ENCODE assay signal across 10 cellular contexts in genomic region chr19:15381864-15382263, GRCh38. TPM values are rescaled to one million over a fixed set of nuclear protein-coding genes. Genes with fewer than 3 reads are reported as not detected.
DNase-seq lines count a peak whose midpoint lies in the region; ATAC-seq and TF ChIP-seq lines count a peak whose summit lies in the region.
"Had no signal": no experiment of that assay in that cellular context is flagged by ENCODE, and none has a peak within 500 bp of the region (broad histone marks: within the 10 kb centered on the region; RNA-seq: fewer than 3 reads in every experiment).

No MANE protein-coding gene starts in this region.

- H3K4me1 ChIP-seq in DOHH2 (ENCODE audit: control insufficient read depth, low read length) (peaks cover 29% of the 10 kb centered on the region), endodermal cell (ENCODE audit: control insufficient read depth, insufficient read depth, low read length) (no peaks in the 10 kb centered on the region)

- CTCF ChIA-PET in RWPE1 (lab: Yijun Ruan, JAX) = interaction anchor here (0.7 kb wide), 1 partner anchor 186 kb away, joined by 3 read pairs; no protein-coding TSS in a partner anchor

- no peak overlapping the region for H3K4me3 Mint-ChIP-seq in endodermal cell

- H3K9ac ChIP-seq in endodermal cell (ENCODE audit: extremely low read depth, low read length, poor library complexity, severe bottlenecking) = no peak overlapping the region

- DNase-seq in RWPE1 (ENCODE audit: low spot score) (no peak), endodermal cell (no peak), posterior cingulate gyrus (peak in 6 of 10 donors; percentile 32 to 89 (median 64)), DMS79 (lab: John Stamatoyannopoulos, UW) (no peak)
- no peak for DNase-seq in activated naive CD4-positive, alpha-beta T cell treated with Interleukin-2 at 50 U/mL for 16 hours
- DNase-seq: activated T-cell treated with anti-CD3 and anti-CD28 coated beads, Interleukin-2, amount 50 U/mL, for 72 hours; effector CD4-positive, alpha-beta T cell; islet precursor cell had no signal

- no peak for ATAC-seq in GM18907 (IDR thresholded peaks at IDR 0.05; ENCODE audit: unreplicated experiment)
- ATAC-seq: activated T-cell treated with anti-CD3 and anti-CD28 coated beads, Interleukin-2, amount 50 U/mL, for 72 hours had no signal

- no peak for TF ChIP-seq CTCF in DOHH2 (IDR thresholded peaks at IDR 0.05; ENCODE audit: low read depth, low read length, poor library complexity, severe bottlenecking)
- TF ChIP-seq CTCF in RWPE1 (conservative IDR thresholded peaks at IDR 0.05; ENCODE audit: low read depth) = no peak
- no peak for TF ChIP-seq CTCF in endodermal cell (conservative IDR thresholded peaks at IDR 0.05)

- H3K27me3 Mint-ChIP-seq in endodermal cell (ENCODE audit: insufficient read depth) = no peaks in the 10 kb centered on the region

- H3K4me3 ChIP-seq in DOHH2 (ENCODE audit: low read length) = no peak overlapping the region
- no peak overlapping the region for H3K4me3 ChIP-seq in endodermal cell (ENCODE audit: low read length)

- no peaks in the 10 kb centered on the region for H3K9me3 Mint-ChIP-seq in endodermal cell
- H3K9me3 Mint-ChIP-seq: activated T-cell treated with anti-CD3 and anti-CD28 coated beads, Interleukin-2, amount 50 U/mL, for 72 hours had no signal

- peaks cover 27% of the 10 kb centered on the region for H3K36me3 ChIP-seq in DOHH2 (ENCODE audit: control insufficient read depth, low read length)
- peaks cover 31% of the 10 kb centered on the region for H3K36me3 ChIP-seq in endodermal cell (ENCODE audit: control insufficient read depth, insufficient read depth, low read length)

- peaks cover 24% of the 10 kb centered on the region for H3K4me1 Mint-ChIP-seq in endodermal cell

- H3K27ac Mint-ChIP-seq in endodermal cell = peak overlapping the region; percentile 72

- H3K9me2 ChIP-seq in DOHH2 (replicated peaks; ENCODE audit: control insufficient read depth, low read length) = no peaks in the 10 kb centered on the region

- H3K9me3 ChIP-seq in DOHH2 (ENCODE audit: control insufficient read depth, insufficient read depth, low read length) (no peaks in the 10 kb centered on the region), endodermal cell (ENCODE audit: control insufficient read depth, low read length) (no peaks in the 10 kb centered on the region)

- 88% methylated on average over 6 of the region's 6 CpGs; no CpG with 5 or more reads in 1 of the 2 experiments for WGBS in endodermal cell (ENCODE audit: insufficient coverage in 1 of 2, insufficient read length in 1 of 2), 2 experiments

- H3K27ac ChIP-seq in DOHH2 (ENCODE audit: low read depth, low read length) (peak overlapping the region; percentile 9; the same call in 1 of the 2 replicates), RWPE1 (peak overlapping the region; percentile 64), endodermal cell (ENCODE audit: low read depth, low read length) (no peak overlapping the region)

- H3K27me3 ChIP-seq in DOHH2 (ENCODE audit: control insufficient read depth, low read length) (no peaks in the 10 kb centered on the region), endodermal cell (ENCODE audit: control insufficient read depth, insufficient read depth, low read length, poor library complexity, severe bottlenecking) (no peaks in the 10 kb centered on the region)

- intact Hi-C loops in posterior cingulate gyrus (cut with DNase I) = loop anchor here (5.0 kb wide), 1 partner anchor 50 kb away; the partner anchor contains the start of gene BRD4

- POLR2A ChIA-PET in RWPE1 (lab: Yijun Ruan, JAX; ENCODE audit: low non-redundant PET) = no interaction called here

- H3K79me2 ChIP-seq in DOHH2 (ENCODE audit: control insufficient read depth, low read length) = peaks cover 46% of the 10 kb centered on the region

- peaks cover 5% of the 10 kb centered on the region; the same call in 1 of the 2 replicates for H4K20me1 ChIP-seq in DOHH2 (ENCODE audit: control insufficient read depth, insufficient read depth, low read depth, low read length)

- H3F3A ChIP-seq in DOHH2 (ENCODE audit: control insufficient read depth, insufficient read depth) = peaks cover 30% of the 10 kb centered on the region

- H3K36me3 Mint-ChIP-seq in endodermal cell (ENCODE audit: low read depth) = peaks cover 33% of the 10 kb centered on the region

- H3K4me2 ChIP-seq in DOHH2 (ENCODE audit: low read length) = peak overlapping the region; percentile 69; the same call in 1 of the 2 replicates

RNA-seq across cellular contexts. Expression of gene AKAP8, which starts 2.3 kb away (rescaled TPM):
- total RNA-seq in endodermal cell = 10 to 100 TPM; 34.9 to 39.6 TPM
- 20.5 TPM for polyA plus RNA-seq in endodermal cell (2013, experiment 1 of 2)
- 18.1 TPM for polyA plus RNA-seq in endodermal cell (2013, experiment 2 of 2)

RNA-seq across cellular contexts. Expression of gene AKAP8L, which starts 36.9 kb away (rescaled TPM):
- total RNA-seq in endodermal cell = 100 to 1,000 TPM; 190 to 237 TPM
- polyA plus RNA-seq in endodermal cell (2013, experiment 1 of 2) = 160 TPM
- 124 TPM for polyA plus RNA-seq in endodermal cell (2013, experiment 2 of 2)

RNA-seq across cellular contexts. Expression of gene BRD4, which starts 49.5 kb away (rescaled TPM):
- 100 to 1,000 TPM; 149 to 156 TPM for total RNA-seq in endodermal cell
- 79.3 TPM for polyA plus RNA-seq in endodermal cell (2013, experiment 1 of 2)
- 80.9 TPM for polyA plus RNA-seq in endodermal cell (2013, experiment 2 of 2)

Comparison
In these comparisons a context has a peak if more than half of its experiments do, and no peak if none do; other contexts are left out.
1. DNase-seq: peak in posterior cingulate gyrus (6 of 10); none in RWPE1 (single experiment), endodermal cell (single experiment), DMS79 (single experiment) and activated naive CD4-positive, alpha-beta T cell treated with Interleukin-2 at 50 U/mL for 16 hours (single experiment).